In genomic region chr16:3187798-3188674, GRCh38 we compare ENCODE assay signal across 9 cellular contexts. TPM values are rescaled to one million over a fixed set of nuclear protein-coding genes. Genes with fewer than 3 reads are reported as not detected.
DNase-seq lines count a peak whose midpoint lies in the region; ATAC-seq, FAIRE-seq and TF ChIP-seq lines count a peak whose summit lies in the region.
"Had no signal": no experiment of that assay in that cellular context is flagged by ENCODE, and none has a peak within 500 bp of the region (broad histone marks: within the 10 kb centered on the region; RNA-seq: fewer than 3 reads in every experiment).

Gene OR1F1, plus strand, starts transcription at chr16:3188204.

- dilution Hi-C loops in keratinocyte (cut with MboI; ENCODE audit: extremely low pct_ligation_motif_present, low sequenced_read_pairs): no loop called here

- H3K36me3 Mint-ChIP-seq in activated naive CD8-positive, alpha-beta T cell treated with anti-CD3 and anti-CD28 coated beads, Interleukin-2, amount 50 U/mL, for 24 hours (ENCODE audit: low read depth): peaks cover 12% of the 10 kb centered on the region

- H3K4me1 Mint-ChIP-seq in activated naive CD8-positive, alpha-beta T cell treated with anti-CD3 and anti-CD28 coated beads, Interleukin-2, amount 50 U/mL, for 24 hours: peaks cover 61% of the 10 kb centered on the region

- DNase-seq in GM20000 (ENCODE audit: low spot score) (peak; percentile 62), RKO (ENCODE audit: low spot score) (peak; percentile 59), keratinocyte (ENCODE audit: low read depth, low spot score) (no peak), NCI-H2196 (lab: John Stamatoyannopoulos, UW; ENCODE audit: unreplicated experiment) (no peak), epidermal melanocyte (ENCODE audit: insufficient read length, low spot score) (no peak)
- DNase-seq in activated naive CD8-positive, alpha-beta T cell treated with anti-CD3 and anti-CD28 coated beads, Interleukin-2, amount 50 U/mL, for 24 hours: peak; percentile 78
- peak; percentile 81 for DNase-seq in stimulated activated naive CD8-positive, alpha-beta T cell treated with anti-CD3 and anti-CD28 coated beads, Interleukin-15, Interleukin-2, amounts not matched to agents 100 U/mL and 50 U/mL, for 24 hours

- no peaks in the 10 kb centered on the region for H3K36me3 ChIP-seq in keratinocyte (ENCODE audit: control insufficient read depth in 2 of 2, extremely low read depth in 1 of 2, insufficient read depth in 2 of 2, low read length in 2 of 2)

- H3K4me3 Mint-ChIP-seq in activated naive CD8-positive, alpha-beta T cell treated with anti-CD3 and anti-CD28 coated beads, Interleukin-2, amount 50 U/mL, for 24 hours: peak within 1 kb of the TSS; percentile 79

- H3K9ac ChIP-seq in keratinocyte (ENCODE audit: control insufficient read depth, extremely low read depth, insufficient read depth, low read length): peak within 1 kb of the TSS; percentile 68

- H2AFZ ChIP-seq in keratinocyte (ENCODE audit: control insufficient read depth, low read length): peak within 1 kb of the TSS; percentile 99

- H4K20me1 ChIP-seq in keratinocyte (ENCODE audit: control insufficient read depth, extremely low read depth, insufficient read depth, low read length): no peaks in the 10 kb centered on the region

- no peaks in the 10 kb centered on the region for H3K9me3 ChIP-seq in keratinocyte (ENCODE audit: control insufficient read depth, low read depth, low read length)

- H3K79me2 ChIP-seq in keratinocyte (ENCODE audit: control insufficient read depth, insufficient read depth, low read length): no peaks in the 10 kb centered on the region

- peak within 1 kb of the TSS; percentile 51 to 85 (median 84) for H3K4me3 ChIP-seq in keratinocyte (ENCODE audit: control insufficient read depth in 2 of 3, extremely low read depth in 1 of 3, insufficient read depth in 2 of 3, low read depth in 1 of 3, low read length in 3 of 3)
- H3K4me3 ChIP-seq: lung had no signal

- FAIRE-seq in A204.1 (lab: Jason Lieb, UNC): peak; percentile 83
- no peak for FAIRE-seq in keratinocyte (lab: Jason Lieb, UNC)

- peak within 1 kb of the TSS; percentile 94 for H3K27ac Mint-ChIP-seq in activated naive CD8-positive, alpha-beta T cell treated with anti-CD3 and anti-CD28 coated beads, Interleukin-2, amount 50 U/mL, for 24 hours

- H3K4me2 ChIP-seq in keratinocyte (ENCODE audit: control insufficient read depth, extremely low read depth, insufficient read depth, low read depth, low read length): peak within 1 kb of the TSS; percentile 90

- H3K4me1 ChIP-seq in keratinocyte (ENCODE audit: control insufficient read depth, extremely low read depth, insufficient read depth, low read length): peaks cover 23% of the 10 kb centered on the region

- ATAC-seq in activated naive CD8-positive, alpha-beta T cell treated with anti-CD3 and anti-CD28 coated beads, Interleukin-2, amount 50 U/mL, for 24 hours: peak; percentile 33
- peak; percentile 30 for ATAC-seq in stimulated activated naive CD8-positive, alpha-beta T cell treated with anti-CD3 and anti-CD28 coated beads, Interleukin-15, Interleukin-2, amounts not matched to agents 100 U/mL and 50 U/mL, for 24 hours

- no peaks in the 10 kb centered on the region for H3K9me1 ChIP-seq in keratinocyte (ENCODE audit: control insufficient read depth, extremely low read depth, insufficient read depth, low read length)

- peak within 1 kb of the TSS; percentile 70 for H3K27ac ChIP-seq in keratinocyte (ENCODE audit: control insufficient read depth, insufficient read depth, low read length)

- no peaks in the 10 kb centered on the region for H3K27me3 ChIP-seq in keratinocyte (ENCODE audit: control insufficient read depth, extremely low read depth, insufficient read depth, low read length)

- TF ChIP-seq CTCF in GM20000 (IDR thresholded peaks at IDR 0.05; ENCODE audit: extremely low read depth, missing control alignments): no peak
- no peak for TF ChIP-seq CTCF in keratinocyte (optimal IDR thresholded peaks at IDR 0.05 in 1 of 3, IDR thresholded peaks at IDR 0.05 in 1 of 3, conservative IDR thresholded peaks at IDR 0.05 in 1 of 3; ENCODE audit: extremely low read depth in 1 of 3, insufficient read depth in 2 of 3, low read length in 3 of 3)

- no peaks in the 10 kb centered on the region for H3K9me3 Mint-ChIP-seq in activated naive CD8-positive, alpha-beta T cell treated with anti-CD3 and anti-CD28 coated beads, Interleukin-2, amount 50 U/mL, for 24 hours

- peaks cover 74% of the 10 kb centered on the region for H3K27me3 Mint-ChIP-seq in activated naive CD8-positive, alpha-beta T cell treated with anti-CD3 and anti-CD28 coated beads, Interleukin-2, amount 50 U/mL, for 24 hours

RNA-seq across cellular contexts. Expression of gene OR1F1, which starts in this region (rescaled TPM):
- polyA plus RNA-seq in keratinocyte: 0.51 to 0.89 TPM (median 0.58 TPM) in 3 replicates
- polyA plus RNA-seq in keratinocyte (2011; ENCODE audit: low read depth): not detected
- 0.55 and 0.56 TPM in 2 replicates for polyA plus RNA-seq in keratinocyte (2011; cell fraction: cytosol; rRNA removed)
- 1.1 and 1.2 TPM in 2 replicates for polyA plus RNA-seq in keratinocyte (2011; cell fraction: nucleus; rRNA removed)
- polyA plus RNA-seq in keratinocyte (2012; ENCODE audit: low replicate concordance): 0.29 TPM in 1 of 2 replicates, not detected in the other
- 1.0 to 3.6 TPM (median 2.7 TPM) in 3 replicates for polyA minus RNA-seq in keratinocyte
- not detected for polyA minus RNA-seq in keratinocyte (2011; cell fraction: cytosol; rRNA and poly(A)+ RNA removed)
- polyA minus RNA-seq in keratinocyte (2011; cell fraction: nucleus; rRNA and poly(A)+ RNA removed): 0.93 TPM in 1 of 2 replicates, not detected in the other
- polyA plus RNA-seq: lung had no signal

Comparison
In these comparisons a context has a peak if more than half of its experiments do, and no peak if none do; other contexts are left out.
1. DNase-seq: peak in GM20000 (single experiment), RKO (single experiment), activated naive CD8-positive, alpha-beta T cell treated with anti-CD3 and anti-CD28 coated beads, Interleukin-2, amount 50 U/mL, for 24 hours (single experiment) and stimulated activated naive CD8-positive, alpha-beta T cell treated with anti-CD3 and anti-CD28 coated beads, Interleukin-15, Interleukin-2, amounts not matched to agents 100 U/mL and 50 U/mL, for 24 hours (single experiment); none in keratinocyte (single experiment), NCI-H2196 (single experiment) and epidermal melanocyte (single experiment).